1 cellular context compared by ENCODE assay signal in genomic region chr6:2765166-2765895, GRCh38.
A peak's percentile ranks its signal among the peaks of the same experiment; 100 is the strongest.
TF ChIP-seq lines count a peak whose summit lies in the region.

TSS of gene WRNIP1 (plus strand) at chr6:2765393. CDS start at chr6:2765623, 230 bp downstream.

TF ChIP-seq in HepG2, 621 proteins besides CTCF, POLR2A, EP300 and RAD21 (continued from another document and continues in another):
- TF ChIP-seq CREBL2 (CRISPR knock-in tag; IDR thresholded peaks at IDR 0.05; ENCODE audit: borderline replicate concordance) (peak; percentile 78; the same call in 1 of the 2 replicates), THAP7 (CRISPR knock-in tag; IDR thresholded peaks at IDR 0.05) (peak; percentile 71; the same call in 1 of the 2 replicates), NKX3-1 (CRISPR knock-in tag; IDR thresholded peaks at IDR 0.05) (peak; percentile 87; the same call in 1 of the 2 replicates), ZNF737 (CRISPR knock-in tag; IDR thresholded peaks at IDR 0.05; ENCODE audit: borderline replicate concordance) (no peak; the same call in 1 of the 2 replicates), ASH2L (IDR thresholded peaks at IDR 0.05; ENCODE audit: insufficient read length, low read depth, low read length) (peak; percentile 84), ZNF264 (CRISPR knock-in tag; IDR thresholded peaks at IDR 0.05) (no peak), CBX2 (IDR thresholded peaks at IDR 0.05; ENCODE audit: low read depth, low read length) (no peak), CBX2 (CRISPR knock-in tag; IDR thresholded peaks at IDR 0.05; ENCODE audit: low read depth) (peak; percentile 90; the same call in 1 of the 2 replicates), ZNF407 (CRISPR knock-in tag; IDR thresholded peaks at IDR 0.05; ENCODE audit: not compliant biosample characterization) (no peak), SCMH1 (CRISPR knock-in tag; IDR thresholded peaks at IDR 0.05; ENCODE audit: borderline replicate concordance) (no peak), ELF3 (CRISPR knock-in tag; IDR thresholded peaks at IDR 0.05) (peak; percentile 91), TMF1 (CRISPR knock-in tag; IDR thresholded peaks at IDR 0.05; ENCODE audit: low read depth) (peak; percentile 98; the same call in 1 of the 2 replicates), ZNF710 (CRISPR knock-in tag; IDR thresholded peaks at IDR 0.05; ENCODE audit: borderline replicate concordance) (no peak), GMEB1 (CRISPR knock-in tag; IDR thresholded peaks at IDR 0.05; ENCODE audit: borderline replicate concordance) (peak; percentile 98), ZNF136 (CRISPR knock-in tag; IDR thresholded peaks at IDR 0.05; ENCODE audit: low read depth) (peak; percentile 4; the same call in 1 of the 2 replicates), ZNF724P (CRISPR knock-in tag; IDR thresholded peaks at IDR 0.05; ENCODE audit: borderline replicate concordance) (peak; percentile 98), ZFP62 (CRISPR knock-in tag; IDR thresholded peaks at IDR 0.05) (no peak), MLX (CRISPR knock-in tag; IDR thresholded peaks at IDR 0.05) (0 out of 2 replicates have a peak, but pooled peaks have one; percentile 36), PHF5A (CRISPR knock-in tag; IDR thresholded peaks at IDR 0.05; ENCODE audit: low read depth, unreplicated experiment) (peak; percentile 77), JUND (CRISPR knock-in tag; IDR thresholded peaks at IDR 0.05) (no peak), TFDP2 (CRISPR knock-in tag; IDR thresholded peaks at IDR 0.05) (peak; percentile 96), THAP11 (CRISPR knock-in tag; IDR thresholded peaks at IDR 0.05) (peak; percentile 97), ZXDC (CRISPR knock-in tag; IDR thresholded peaks at IDR 0.05) (peak; percentile 78; the same call in 1 of the 2 replicates), MEF2D (CRISPR knock-in tag; IDR thresholded peaks at IDR 0.05) (no peak), ZNF121 (CRISPR knock-in tag; IDR thresholded peaks at IDR 0.05) (peak; percentile 98), PRMT3 (CRISPR knock-in tag; IDR thresholded peaks at IDR 0.05; ENCODE audit: borderline replicate concordance, low read depth) (peak; percentile 91), JARID2 (CRISPR knock-in tag; IDR thresholded peaks at IDR 0.05; ENCODE audit: insufficient replicate concordance) (no peak), POGK (CRISPR knock-in tag; conservative IDR thresholded peaks at IDR 0.05) (peak; percentile 96), ZFY (CRISPR knock-in tag; IDR thresholded peaks at IDR 0.05) (peak; percentile 100), ZNF619 (CRISPR knock-in tag; IDR thresholded peaks at IDR 0.05) (no peak), ZNF761 (CRISPR knock-in tag; conservative IDR thresholded peaks at IDR 0.05) (peak; percentile 95), SRY (CRISPR knock-in tag; IDR thresholded peaks at IDR 0.05) (peak; percentile 94; the same call in 1 of the 2 replicates), THRA (CRISPR knock-in tag; IDR thresholded peaks at IDR 0.05; ENCODE audit: borderline replicate concordance) (no peak; the same call in 1 of the 2 replicates), SRSF9 (IDR thresholded peaks at IDR 0.05; ENCODE audit: borderline replicate concordance, insufficient read depth, low read depth, low read length, poor library complexity, severe bottlenecking) (no peak), SIX1 (CRISPR knock-in tag; IDR thresholded peaks at IDR 0.05; ENCODE audit: borderline replicate concordance) (no peak), TEF (CRISPR knock-in tag; IDR thresholded peaks at IDR 0.05) (no peak; the same call in none of the 2 replicates)
